20 cellular contexts compared by ENCODE assay signal in genomic region chr16:57106767-57107166, GRCh38. TPM values are rescaled to one million over a fixed set of nuclear protein-coding genes. Genes with fewer than 3 reads are reported as not detected.
DNase-seq lines count a peak whose midpoint lies in the region; ATAC-seq, FAIRE-seq and TF ChIP-seq lines count a peak whose summit lies in the region.
"Had no signal": no experiment of that assay in that cellular context is flagged by ENCODE, and none has a peak within 500 bp of the region (broad histone marks: within the 10 kb centered on the region; RNA-seq: fewer than 3 reads in every experiment).

No MANE protein-coding gene starts in this region.

- H3K79me2 ChIP-seq in HepG2 (ENCODE audit: insufficient read depth, low read length), result no peaks in the 10 kb centered on the region

- no peak for TF ChIP-seq RAD21 in HepG2 (CRISPR knock-in tag; IDR thresholded peaks at IDR 0.05)

- H3K4me1 Mint-ChIP-seq in central memory CD8-positive, alpha-beta T cell, result peaks cover 26% of the 10 kb centered on the region

- no peak for ATAC-seq in central memory CD8-positive, alpha-beta T cell (replicated peaks; ENCODE audit: extremely low read depth, poor library complexity, severe bottlenecking)
- ATAC-seq in HepG2, result no peak
- ATAC-seq: HCT116; naive thymus-derived CD8-positive, alpha-beta T cell had no signal

- intact Hi-C loops in HepG2 (cut with micrococcal nuclease; ENCODE audit: unreplicated experiment), result no loop called here

- no peaks in the 10 kb centered on the region for H4K20me1 ChIP-seq in HepG2 (ENCODE audit: insufficient read depth, low read length)

- no peak for TF ChIP-seq POLR2A in HepG2 (IDR thresholded peaks at IDR 0.05; ENCODE audit: insufficient read depth in 1 of 2, low read depth in 2 of 2, low read length in 2 of 2)

- in situ Hi-C loops in HepG2 (cut with HindIII; ENCODE audit: extremely low pct_ligation_motif_present, low pct_unique_long_range_greater_than_20kb), result no loop called here

- TF ChIP-seq CTCF in HepG2 (CRISPR knock-in tag; IDR thresholded peaks at IDR 0.05), result no peak

- H3K9me3 Mint-ChIP-seq in central memory CD8-positive, alpha-beta T cell, result no peaks in the 10 kb centered on the region
- H3K9me3 Mint-ChIP-seq: memory B cell; naive thymus-derived CD8-positive, alpha-beta T cell had no signal

- no peaks in the 10 kb centered on the region for H3K4me1 ChIP-seq in HepG2 (ENCODE audit: insufficient read depth, low read length)
- H3K4me1 ChIP-seq: testis had no signal

- H3K27ac Mint-ChIP-seq in central memory CD8-positive, alpha-beta T cell (ENCODE audit: low read depth), result peak overlapping the region; percentile 5
- H3K27ac Mint-ChIP-seq: memory B cell had no signal

- TF ChIP-seq EP300 in HepG2 (IDR thresholded peaks at IDR 0.05; ENCODE audit: low read depth in 2 of 2, low read length in 2 of 2) (no peak), HepG2 (CRISPR knock-in tag; IDR thresholded peaks at IDR 0.05; ENCODE audit: borderline replicate concordance) (no peak)

- CTCF ChIA-PET in HepG2 (lab: Yijun Ruan, JAX; ENCODE audit: low intra/inter-chr PET ratio, low total read pairs), result no interaction called here

- peaks cover 2% of the 10 kb centered on the region for H3K36me3 Mint-ChIP-seq in central memory CD8-positive, alpha-beta T cell (ENCODE audit: insufficient read depth)
- H3K36me3 Mint-ChIP-seq: memory B cell; naive thymus-derived CD8-positive, alpha-beta T cell had no signal

- no TSS peak for BruUV-seq in HepG2 (replicated peaks; lab: Mats Ljungman, UMichigan)

- POLR2A ChIA-PET in HepG2 (lab: Yijun Ruan, JAX), result no interaction called here

- H2AFZ ChIP-seq in HepG2 (ENCODE audit: low read length), result no peak overlapping the region

- no peaks in the 10 kb centered on the region for H3K36me3 ChIP-seq in HepG2 (replicated peaks in 1 of 2; ENCODE audit: control insufficient read depth in 1 of 2, insufficient read depth in 2 of 2, low read length in 2 of 2)
- H3K36me3 ChIP-seq: SJSA1 had no signal

- no peak overlapping the region for H3K4me3 ChIP-seq in HepG2 (replicated peaks in 1 of 3; ENCODE audit: insufficient read depth in 1 of 3, low read depth in 2 of 3, low read length in 3 of 3)
- H3K4me3 ChIP-seq: BLaER1, SJSA1, skin epidermis, testis had no signal

- H3K4me2 ChIP-seq in HepG2 (ENCODE audit: low read depth, low read length), result no peak overlapping the region
- H3K4me2 ChIP-seq: BLaER1 had no signal

- H3K4me3 Mint-ChIP-seq in central memory CD8-positive, alpha-beta T cell, result no peak overlapping the region
- H3K4me3 Mint-ChIP-seq: memory B cell; naive thymus-derived CD8-positive, alpha-beta T cell had no signal

- no peak overlapping the region for H3K9ac ChIP-seq in HepG2 (ENCODE audit: insufficient read depth, low read depth, low read length)
- H3K9ac ChIP-seq: BLaER1 had no signal

- FAIRE-seq in HepG2 (lab: Jason Lieb, UNC), result no peak
- FAIRE-seq: astrocyte had no signal

- DNase-seq in EH (ENCODE audit: low read depth) (peak; percentile 40), NCI-H69 (lab: John Stamatoyannopoulos, UW) (peak; percentile 8), HepG2 (ENCODE audit: low spot score) (no peak), NCI-H526 (lab: John Stamatoyannopoulos, UW) (no peak), RPMI8226 (no peak), DMS53 (lab: John Stamatoyannopoulos, UW) (no peak)
- no peak for DNase-seq in central memory CD8-positive, alpha-beta T cell (ENCODE audit: low spot score in 2 of 2)
- DNase-seq: activated CD8-positive, alpha-beta memory T cell treated with anti-CD3 and anti-CD28 coated beads, Interleukin-2, amount 50 U/mL, for 4 hours; naive thymus-derived CD8-positive, alpha-beta T cell; NCI-H146; stimulated activated CD4-positive, alpha-beta T cell treated with anti-CD3 and anti-CD28 coated beads, Interleukin-4, amount 100 ng/mL, for 4 hours; stimulated activated CD8-positive, alpha-beta memory T cell treated with anti-CD3 and anti-CD28 coated beads, Interleukin-4, amount 100 ng/mL, for 48 hours; T1000; testis had no signal

- H3K27ac ChIP-seq in HepG2 (ENCODE audit: extremely low read length, insufficient read depth, low read length), result no peak overlapping the region
- H3K27ac ChIP-seq: BLaER1, SJSA1, skin epidermis, testis had no signal

- no peaks in the 10 kb centered on the region for H3K9me3 ChIP-seq in HepG2 (ENCODE audit: low read length)
- H3K9me3 ChIP-seq: BLaER1, SJSA1, testis had no signal

- no peaks in the 10 kb centered on the region for H3K27me3 Mint-ChIP-seq in central memory CD8-positive, alpha-beta T cell
- H3K27me3 Mint-ChIP-seq: naive thymus-derived CD8-positive, alpha-beta T cell had no signal

- 56% methylated on average over 1 of the region's 2 CpGs for WGBS in HepG2 (ENCODE audit: low lambda C conversion rate)

- peaks cover 0 to 2% of the 10 kb centered on the region in 2 experiments; a peak in 1 of 5 replicates for H3K27me3 ChIP-seq in HepG2 (ENCODE audit: control insufficient read depth in 1 of 2, insufficient read depth in 2 of 2, low read length in 2 of 2)
- H3K27me3 ChIP-seq: BLaER1, SJSA1, testis had no signal

TF ChIP-seq in HepG2, 621 proteins besides CTCF, POLR2A, EP300 and RAD21:
- TF ChIP-seq ZNF724P (CRISPR knock-in tag; IDR thresholded peaks at IDR 0.05; ENCODE audit: borderline replicate concordance) (no peak), KMT2B (CRISPR knock-in tag; IDR thresholded peaks at IDR 0.05) (no peak), KDM1A (CRISPR knock-in tag; IDR thresholded peaks at IDR 0.05) (0 out of 2 replicates have a peak, but pooled peaks have one; percentile 17), ZNF629 (CRISPR knock-in tag; conservative IDR thresholded peaks at IDR 0.05) (peak; percentile 89), NR2F2 (IDR thresholded peaks at IDR 0.05; ENCODE audit: borderline replicate concordance, low read depth) (no peak)

RNA-seq across cellular contexts. Expression of gene CPNE2, which starts 14.4 kb away (rescaled TPM):
- total RNA-seq in HepG2 (2016; rRNA removed; fragmentation: Illumina TruSeq; extraction: Trizol), result 8.0 and 10.6 TPM in 2 replicates
- 10.8 and 13.6 TPM in 2 replicates for total RNA-seq in HepG2 (2016; cell fraction: cytosol; rRNA removed; fragmentation: Illumina TruSeq; extraction: Trizol; ENCODE audit: low read depth)
- total RNA-seq in HepG2 (2016; cell fraction: insoluble cytoplasmic fraction; rRNA removed; fragmentation: Illumina TruSeq; extraction: Trizol), result 8.2 and 9.0 TPM in 2 replicates
- 20.7 and 21.8 TPM in 2 replicates for total RNA-seq in HepG2 (2016; cell fraction: membrane; rRNA removed; fragmentation: Illumina TruSeq; extraction: Trizol)
- total RNA-seq in HepG2 (2016; cell fraction: nucleus; rRNA removed; fragmentation: Illumina TruSeq; extraction: Trizol), result 5.8 and 6.8 TPM in 2 replicates
- 23.3 and 33.2 TPM in 2 replicates for polyA plus RNA-seq in HepG2 (2011; rRNA removed)
- polyA plus RNA-seq in HepG2 (2011; cell fraction: cytosol; rRNA removed), result 24.9 and 25.8 TPM in 2 replicates
- polyA plus RNA-seq in HepG2 (2011; cell fraction: nucleus; rRNA removed), result 13.9 and 16.9 TPM in 2 replicates
- 6.6 and 13.1 TPM in 2 replicates for polyA plus RNA-seq in HepG2 (2012)
- 21.1 and 23.1 TPM in 2 replicates for polyA plus RNA-seq in HepG2 (2016; cell fraction: cytosol; fragmentation: Illumina TruSeq; extraction: Trizol; ENCODE audit: low read depth)
- polyA plus RNA-seq in HepG2 (2016; cell fraction: insoluble cytoplasmic fraction; fragmentation: Illumina TruSeq; extraction: Trizol; ENCODE audit: low read depth), result 12.5 and 15.2 TPM in 2 replicates
- 35.9 and 37.0 TPM in 2 replicates for polyA plus RNA-seq in HepG2 (2016; cell fraction: membrane; fragmentation: Illumina TruSeq; extraction: Trizol; ENCODE audit: low read depth)
- 13.9 and 15.0 TPM in 2 replicates for polyA plus RNA-seq in HepG2 (2016; cell fraction: nucleus; fragmentation: Illumina TruSeq; extraction: Trizol; ENCODE audit: insufficient read depth, low read depth)
- polyA minus RNA-seq in HepG2 (2011; rRNA and poly(A)+ RNA removed; ENCODE audit: low replicate concordance), result 37.9 and 50.4 TPM in 2 replicates
- 6.5 and 10.1 TPM in 2 replicates for polyA minus RNA-seq in HepG2 (2011; cell fraction: cytosol; rRNA and poly(A)+ RNA removed)
- 6.3 and 10.9 TPM in 2 replicates for polyA minus RNA-seq in HepG2 (2011; cell fraction: nucleus; rRNA and poly(A)+ RNA removed)

Comparison
In these comparisons a context has a peak if more than half of its experiments do, and no peak if none do; other contexts are left out.
1. DNase-seq: peak in EH (single experiment) and NCI-H69 (single experiment); none in central memory CD8-positive, alpha-beta T cell (0 of 2), HepG2 (single experiment), NCI-H526 (0 of 2), RPMI8226 (single experiment) and DMS53 (single experiment).